8 cellular contexts compared by ENCODE assay signal in the genomic region with DNA sequence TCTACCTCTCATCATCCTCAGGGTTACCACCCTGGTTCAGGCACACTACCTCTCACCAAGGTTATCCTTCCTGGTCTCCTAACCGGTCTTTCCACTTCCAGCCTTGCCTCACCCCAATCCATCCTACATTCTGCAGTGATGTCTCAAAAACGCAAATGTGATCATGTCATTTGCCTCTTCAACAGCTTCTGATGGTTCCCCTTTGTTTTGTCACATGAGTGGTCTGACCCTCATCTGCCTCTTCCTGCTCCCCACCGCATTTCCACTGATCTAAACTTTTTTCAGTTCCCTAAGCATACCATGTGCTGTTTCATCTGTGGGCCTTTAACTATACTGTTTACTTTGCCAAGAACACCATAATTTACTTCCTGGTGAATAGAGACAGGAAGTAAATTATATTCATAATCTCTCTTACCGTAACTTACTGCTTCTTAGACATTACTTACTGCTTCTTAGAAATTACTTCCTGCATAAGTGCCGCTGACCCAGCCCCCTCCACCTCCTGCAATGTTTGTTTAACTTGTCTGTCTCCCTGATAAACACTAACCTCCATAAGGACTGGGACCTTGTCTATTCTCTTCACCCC. TPM values are rescaled to one million over a fixed set of nuclear protein-coding genes. Genes with fewer than 3 reads are reported as not detected.
A peak's percentile ranks its signal among the peaks of the same experiment; 100 is the strongest.
DNase-seq lines count a peak whose midpoint lies in the region; ATAC-seq lines count a peak whose summit lies in the region.

No MANE protein-coding gene starts in this region.

- H2BK120ac ChIP-seq in trophoblast cell (ENCODE audit: insufficient read depth, low read length, poor library complexity), result no peak overlapping the region

- H4K8ac ChIP-seq in trophoblast cell (ENCODE audit: low read depth, low read length), result peak overlapping the region; percentile 32

- H3K23ac ChIP-seq in trophoblast cell (ENCODE audit: low read length), result no peak overlapping the region

- H3K4me2 ChIP-seq in trophoblast cell (ENCODE audit: low read length), result no peak overlapping the region

- H3K79me2 ChIP-seq in trophoblast cell (ENCODE audit: control insufficient read depth, insufficient read depth, low read length, poor library complexity), result no peaks in the 10 kb centered on the region

- H3K4me1 ChIP-seq in trophoblast cell (ENCODE audit: control insufficient read depth in 1 of 2, insufficient read depth in 2 of 2, low read length in 2 of 2), result peaks cover 0 to 7% of the 10 kb centered on the region in 2 experiments

- H3K4ac ChIP-seq in trophoblast cell (ENCODE audit: low read depth, low read length), result no peak overlapping the region

- no peak overlapping the region for H3K14ac ChIP-seq in trophoblast cell (ENCODE audit: low read length)

- H2BK12ac ChIP-seq in trophoblast cell (ENCODE audit: low read length), result no peak overlapping the region

- no peaks in the 10 kb centered on the region for H3K36me3 ChIP-seq in trophoblast cell (ENCODE audit: control insufficient read depth in 1 of 2, insufficient read depth in 2 of 2, low read length in 2 of 2)

- no peak overlapping the region for H2AFZ ChIP-seq in trophoblast cell (ENCODE audit: insufficient read depth, low read length, poor library complexity)

- peak; percentile 44 to 59 for ATAC-seq in activated T-cell treated with anti-CD3 and anti-CD28 coated beads, Interleukin-2, amount 50 U/mL, for 72 hours (replicated peaks in 1 of 2)
- peak; percentile 79 for ATAC-seq in HG03159 (IDR thresholded peaks at IDR 0.05; ENCODE audit: unreplicated experiment)

- H3K9ac ChIP-seq in trophoblast cell (ENCODE audit: low read length), result no peak overlapping the region

- POLR2A ChIA-PET in activated CD4-positive, alpha-beta memory T cell treated with anti-CD3 and anti-CD28 coated beads, Interleukin-2, amount 10 ng/mL, durations not matched to agents 7 days and 5 days (lab: Charles Lee), result no interaction called here

- H3K4me3 ChIP-seq in trophoblast cell (ENCODE audit: low read depth, low read length), result no peak overlapping the region

- no peaks in the 10 kb centered on the region for H3K36me3 Mint-ChIP-seq in activated T-cell treated with anti-CD3 and anti-CD28 coated beads, Interleukin-2, amount 50 U/mL, for 72 hours (ENCODE audit: insufficient read depth in 2 of 2)
- peaks cover 4% of the 10 kb centered on the region for H3K36me3 Mint-ChIP-seq in activated CD4-positive, alpha-beta memory T cell treated with anti-CD3 and anti-CD28 coated beads, Interleukin-2, amount 10 ng/mL, durations not matched to agents 7 days and 5 days (ENCODE audit: low read depth)

- H2BK5ac ChIP-seq in trophoblast cell (ENCODE audit: low read depth, low read length, poor library complexity), result no peak overlapping the region

- CTCF ChIA-PET in activated CD4-positive, alpha-beta memory T cell treated with anti-CD3 and anti-CD28 coated beads, Interleukin-2, amount 10 ng/mL, durations not matched to agents 7 days and 5 days (lab: Charles Lee), result no interaction called here

- no peaks in the 10 kb centered on the region for H3K27me3 ChIP-seq in trophoblast cell (ENCODE audit: insufficient read depth, low read length)

- no peaks in the 10 kb centered on the region for H3K9me3 ChIP-seq in trophoblast cell (ENCODE audit: insufficient read depth, low read depth, low read length)

- H3K4me3 Mint-ChIP-seq in activated T-cell treated with anti-CD3 and anti-CD28 coated beads, Interleukin-2, amount 50 U/mL, for 72 hours, result no peak overlapping the region
- no peak overlapping the region for H3K4me3 Mint-ChIP-seq in activated CD4-positive, alpha-beta memory T cell treated with anti-CD3 and anti-CD28 coated beads, Interleukin-2, amount 10 ng/mL, durations not matched to agents 7 days and 5 days

- peaks cover 13% of the 10 kb centered on the region for H3K27me3 Mint-ChIP-seq in activated T-cell treated with anti-CD3 and anti-CD28 coated beads, Interleukin-2, amount 50 U/mL, for 72 hours (ENCODE audit: low read depth)
- H3K27me3 Mint-ChIP-seq in activated CD4-positive, alpha-beta memory T cell treated with anti-CD3 and anti-CD28 coated beads, Interleukin-2, amount 10 ng/mL, durations not matched to agents 7 days and 5 days, result peaks cover 14% of the 10 kb centered on the region

- H3K27ac ChIP-seq in trophoblast cell (ENCODE audit: low read depth, low read length), result no peak overlapping the region

- no CpG with 5 or more reads among the region's 5 CpGs for WGBS in trophoblast cell (ENCODE audit: extremely low coverage, insufficient coverage, insufficient read length)

- H2AK5ac ChIP-seq in trophoblast cell (ENCODE audit: low read length), result no peak overlapping the region

- no peak overlapping the region for H3K18ac ChIP-seq in trophoblast cell (ENCODE audit: low read length)

- H4K12ac ChIP-seq in trophoblast cell (ENCODE audit: low read depth, low read length), result no peak overlapping the region

- H4K91ac ChIP-seq in trophoblast cell (ENCODE audit: low read depth, low read length), result no peak overlapping the region

- H3K4me1 Mint-ChIP-seq in activated T-cell treated with anti-CD3 and anti-CD28 coated beads, Interleukin-2, amount 50 U/mL, for 72 hours (ENCODE audit: low read depth), result peaks cover 15% of the 10 kb centered on the region
- H3K4me1 Mint-ChIP-seq in activated CD4-positive, alpha-beta memory T cell treated with anti-CD3 and anti-CD28 coated beads, Interleukin-2, amount 10 ng/mL, durations not matched to agents 7 days and 5 days, result peaks cover 31% of the 10 kb centered on the region

- no peak overlapping the region for H3K27ac Mint-ChIP-seq in activated T-cell treated with anti-CD3 and anti-CD28 coated beads, Interleukin-2, amount 50 U/mL, for 72 hours
- H3K27ac Mint-ChIP-seq in activated CD4-positive, alpha-beta memory T cell treated with anti-CD3 and anti-CD28 coated beads, Interleukin-2, amount 10 ng/mL, durations not matched to agents 7 days and 5 days, result no peak overlapping the region

- no peaks in the 10 kb centered on the region for H3K79me1 ChIP-seq in trophoblast cell (ENCODE audit: low read length)

- DNase-seq in activated T-cell treated with anti-CD3 and anti-CD28 coated beads, Interleukin-2, amount 50 U/mL, for 72 hours, result peak; percentile 23 to 35
- DNase-seq in activated T-cell treated with anti-CD3 and anti-CD28 coated beads for 4 hours, result no peak
- peak; percentile 50 for DNase-seq in activated CD4-positive, alpha-beta memory T cell treated with anti-CD3 and anti-CD28 coated beads, Interleukin-2, amount 10 ng/mL, durations not matched to agents 7 days and 5 days
- DNase-seq in trophoblast cell, result peak; percentile 65 to 72
- no peak for DNase-seq in NCI-H187 treated with DMSO at 0.1 percent for 48 hours (lab: John Stamatoyannopoulos, UW)
- no peak for DNase-seq in NCI-H446 (lab: John Stamatoyannopoulos, UW)
- DNase-seq in glomerular visceral epithelial cell (ENCODE audit: extremely low spot score), result no peak

- no peaks in the 10 kb centered on the region for H3K9me3 Mint-ChIP-seq in activated T-cell treated with anti-CD3 and anti-CD28 coated beads, Interleukin-2, amount 50 U/mL, for 72 hours
- H3K9me3 Mint-ChIP-seq in activated CD4-positive, alpha-beta memory T cell treated with anti-CD3 and anti-CD28 coated beads, Interleukin-2, amount 10 ng/mL, durations not matched to agents 7 days and 5 days, result no peaks in the 10 kb centered on the region

RNA-seq across cellular contexts. Expression of a gene that starts 27.1 kb away (rescaled TPM):
- total RNA-seq in activated T-cell treated with anti-CD3 and anti-CD28 coated beads, Interleukin-2, amount 50 U/mL, for 72 hours, result 1 to 10 TPM; 4.5 to 6.7 TPM
- 1 to 10 TPM in 1 of 2 experiments, under 1 TPM in 1; 0.48 to 1.0 TPM for total RNA-seq in activated CD4-positive, alpha-beta memory T cell treated with anti-CD3 and anti-CD28 coated beads, Interleukin-2, amount 10 ng/mL, durations not matched to agents 7 days and 5 days
- polyA plus RNA-seq in trophoblast cell (2013), result 5.6 and 6.2 TPM in 2 replicates

Comparison
In these comparisons a context has a peak if more than half of its experiments do, and no peak if none do; other contexts are left out.
1. DNase-seq: peak in activated T-cell treated with anti-CD3 and anti-CD28 coated beads, Interleukin-2, amount 50 U/mL, for 72 hours (2 of 2), activated CD4-positive, alpha-beta memory T cell treated with anti-CD3 and anti-CD28 coated beads, Interleukin-2, amount 10 ng/mL, durations not matched to agents 7 days and 5 days (single experiment) and trophoblast cell (2 of 2); none in activated T-cell treated with anti-CD3 and anti-CD28 coated beads for 4 hours (single experiment), NCI-H187 treated with DMSO at 0.1 percent for 48 hours (single experiment), NCI-H446 (0 of 2) and glomerular visceral epithelial cell (single experiment).